ENCODE assay signal across 24 cellular contexts in genomic region chr3:98984024-98984423, GRCh38.
DNase-seq lines count a peak whose midpoint lies in the region; ATAC-seq and TF ChIP-seq lines count a peak whose summit lies in the region.
"Had no signal": no experiment of that assay in that cellular context is flagged by ENCODE, and none has a peak within 500 bp of the region (broad histone marks: within the 10 kb centered on the region; RNA-seq: fewer than 3 reads in every experiment).

No MANE protein-coding gene starts in this region.

- no peak for ATAC-seq in SK-N-SH treated with all-trans-retinoic acid at 6 μM for 48 hours
- ATAC-seq in IMR-90 (ENCODE audit: low read depth) = no peak
- no peak for ATAC-seq in aorta (ENCODE audit: low FRiP score)

- H2AFZ ChIP-seq in SK-N-SH (ENCODE audit: low read depth) (no peak overlapping the region), IMR-90 (replicated peaks; ENCODE audit: low read length, poor library complexity) (no peak overlapping the region), osteoblast (ENCODE audit: low read length) (no peak overlapping the region)
- H2AFZ ChIP-seq: GM23248, PC-9 had no signal

- no TSS peak for BruUV-seq in IMR-90 (replicated peaks; lab: Mats Ljungman, UMichigan)

- no peaks in the 10 kb centered on the region for H3K27me3 Mint-ChIP-seq in chondrocyte (ENCODE audit: low read depth)

- H4K91ac ChIP-seq in IMR-90 (ENCODE audit: insufficient read depth, low read depth, low read length) = no peak overlapping the region

- no peaks in the 10 kb centered on the region for H3K36me3 Mint-ChIP-seq in chondrocyte (ENCODE audit: low read depth)

- CTCF ChIA-PET in SK-N-SH (lab: Yijun Ruan, JAX) = interaction anchor here (0.8 to 5.2 kb wide), 3 partner anchors 11 to 168 kb away, joined by 3 to 54 read pairs (median 18); no protein-coding TSS in a partner anchor
- CTCF ChIA-PET in IMR-90 (lab: Yijun Ruan, JAX) = interaction anchor here (0.5 kb wide), 1 partner anchor 204 kb away, joined by 5 read pairs; no protein-coding TSS in a partner anchor

- no peak overlapping the region for H2AK9ac ChIP-seq in IMR-90 (replicated peaks; ENCODE audit: low read depth, low read length, poor library complexity)

- dilution Hi-C loops in IMR-90 (cut with HindIII; ENCODE audit: low sequenced_read_pairs, unreplicated experiment) = no loop called here

- no peaks in the 10 kb centered on the region; a peak in 2 of 4 replicates for H3K79me1 ChIP-seq in IMR-90 (ENCODE audit: low read depth in 1 of 2, low read length in 2 of 2)

- in situ Hi-C loops in IMR-90 (cut with MboI; ENCODE audit: low sequenced_read_pairs) = no loop called here

- H3K27me3 ChIP-seq in SK-N-SH (ENCODE audit: insufficient read depth) (no peaks in the 10 kb centered on the region), IMR-90 (ENCODE audit: control insufficient read depth, insufficient read depth, low read length) (no peaks in the 10 kb centered on the region), osteoblast (ENCODE audit: insufficient read depth, low read length) (no peaks in the 10 kb centered on the region), aorta (ENCODE audit: control insufficient read depth in 1 of 2, insufficient read depth in 2 of 2, low read length in 1 of 2) (no peaks in the 10 kb centered on the region)
- H3K27me3 ChIP-seq: BLaER1 treated with 17β-estradiol and CSF1 and Interleukin-3, amounts not matched to agents 10 nM and 100 nM had no signal

- no peak overlapping the region for H3K4ac ChIP-seq in IMR-90 (ENCODE audit: low read depth, low read length)

- TF ChIP-seq CTCF in SK-N-SH (IDR thresholded peaks at IDR 0.05) (no peak), IMR-90 (conservative IDR thresholded peaks at IDR 0.05; ENCODE audit: low read depth, low read length) (no peak), osteoblast (IDR thresholded peaks at IDR 0.05; ENCODE audit: extremely low read depth, low read depth, low read length) (no peak), chondrocyte (IDR thresholded peaks at IDR 0.05) (no peak)

- H3K4me3 ChIP-seq in SK-N-SH (ENCODE audit: low read depth in 2 of 2, low read length in 1 of 2) (peak overlapping the region in 1 of 2 experiments; percentile 40; a peak in 2 of 4 replicates), IMR-90 (ENCODE audit: insufficient read depth, low read depth, low read length) (no peak overlapping the region), osteoblast (ENCODE audit: insufficient read depth, low read length) (no peak overlapping the region), aorta (ENCODE audit: low read length in 2 of 2) (no peak overlapping the region)
- H3K4me3 ChIP-seq: BLaER1 treated with 17β-estradiol and CSF1 and Interleukin-3, amounts not matched to agents 10 nM and 100 nM; GM23248; HAP-1; PC-9; SK-N-MC had no signal

- H2BK15ac ChIP-seq in IMR-90 (ENCODE audit: low read depth, low read length) = no peak overlapping the region

- H2BK5ac ChIP-seq in IMR-90 (ENCODE audit: low read depth, low read length, poor library complexity, severe bottlenecking) = no peak overlapping the region

- H3K27ac ChIP-seq in SK-N-SH (ENCODE audit: low read depth in 2 of 2, low read length in 1 of 2) = peak overlapping the region in 1 of 2 experiments; percentile 94; a peak in 2 of 4 replicates
- H3K27ac ChIP-seq in IMR-90 (ENCODE audit: insufficient read depth, low read length) = no peak overlapping the region
- H3K27ac ChIP-seq in epithelial cell of prostate = peak overlapping the region; percentile 60
- H3K27ac ChIP-seq in osteoblast (ENCODE audit: low read depth, low read length) = peak overlapping the region; percentile 2
- no peak overlapping the region for H3K27ac ChIP-seq in aorta (ENCODE audit: low read depth in 1 of 2, low read length in 2 of 2)
- H3K27ac ChIP-seq: 22Rv1; BLaER1 treated with 17β-estradiol and CSF1 and Interleukin-3, amounts not matched to agents 10 nM and 100 nM; GM23248; PC-9; RWPE1; SK-N-MC had no signal

- no peak overlapping the region for H2BK20ac ChIP-seq in IMR-90 (ENCODE audit: low read depth, low read length)

- POLR2A ChIA-PET in SK-N-SH (lab: Yijun Ruan, JAX) = no interaction called here
- POLR2A ChIA-PET in IMR-90 (lab: Charles Lee; ENCODE audit: unreplicated experiment) = no interaction called here

- H3K23ac ChIP-seq in IMR-90 (ENCODE audit: low read depth, low read length) = peak overlapping the region; percentile 41; the same call in 1 of the 2 replicates

- H4K8ac ChIP-seq in IMR-90 (ENCODE audit: low read depth in 2 of 2, low read length in 2 of 2) = no peak overlapping the region; a peak in 1 of 4 replicates

- no peak overlapping the region for H3K56ac ChIP-seq in IMR-90 (ENCODE audit: extremely low read depth, insufficient read depth, low read length)

- H3K18ac ChIP-seq in IMR-90 (ENCODE audit: low read depth, low read length) = peak overlapping the region; percentile 47; the same call in 1 of the 2 replicates

- H4K5ac ChIP-seq in IMR-90 (ENCODE audit: low read depth, low read length) = no peak overlapping the region

- TF ChIP-seq EP300 in SK-N-SH (IDR thresholded peaks at IDR 0.05; ENCODE audit: borderline replicate concordance in 1 of 2, low read depth in 1 of 2, low read length in 1 of 2) = no peak

- no peaks in the 10 kb centered on the region; the same call in 1 of the 2 replicates for H3K9me1 ChIP-seq in IMR-90 (ENCODE audit: insufficient read depth, low read length)

- peaks cover 51% of the 10 kb centered on the region for H3F3A ChIP-seq in SK-N-SH (replicated peaks; ENCODE audit: insufficient read depth)

- DNase-seq in SK-N-SH (no peak), IMR-90 (no peak), epithelial cell of prostate (ENCODE audit: low read depth, low spot score) (no peak), osteoblast (ENCODE audit: insufficient read length, low spot score, missing footprints) (peak; percentile 53), chondrocyte (ENCODE audit: low spot score) (no peak), aorta (no peak), A172 (ENCODE audit: low spot score) (no peak)
- DNase-seq: AML-193; CD4-positive, alpha-beta T cell; DMS53; GM23248; NCI-H1092 treated with DMSO at 0.1 percent for 48 hours; NCI-H1436; NCI-H187 treated with DMSO at 0.1 percent for 48 hours; NCI-H524; NCI-H748 treated with DMSO at 0.1 percent for 48 hours; PC-9; SHP77 treated with DMSO at 0.1 percent for 48 hours had no signal

- H3K79me2 ChIP-seq in SK-N-SH (ENCODE audit: insufficient read depth) (peaks cover 63% of the 10 kb centered on the region), osteoblast (ENCODE audit: insufficient read depth, low read length) (peaks cover 33% of the 10 kb centered on the region)

- H3K36me3 ChIP-seq in SK-N-SH (replicated peaks in 1 of 2; ENCODE audit: control insufficient read depth in 1 of 2, insufficient read depth in 2 of 2, low read length in 1 of 2) = peaks cover 0 to 17% of the 10 kb centered on the region in 2 experiments
- H3K36me3 ChIP-seq in IMR-90 (ENCODE audit: control insufficient read depth, insufficient read depth, low read length) = no peaks in the 10 kb centered on the region
- H3K36me3 ChIP-seq in osteoblast (ENCODE audit: insufficient read depth, low read length) = no peaks in the 10 kb centered on the region
- no peaks in the 10 kb centered on the region for H3K36me3 ChIP-seq in aorta (ENCODE audit: control insufficient read depth in 1 of 2, insufficient read depth in 2 of 2, low read length in 1 of 2)
- H3K36me3 ChIP-seq: BLaER1 treated with 17β-estradiol and CSF1 and Interleukin-3, amounts not matched to agents 10 nM and 100 nM; HAP-1 had no signal

- peak overlapping the region; percentile 16 for H2BK120ac ChIP-seq in IMR-90 (ENCODE audit: low read depth, low read length)

- no peak overlapping the region for H3K27ac Mint-ChIP-seq in chondrocyte (ENCODE audit: unreplicated experiment)
- H3K27ac Mint-ChIP-seq: CD4-positive, alpha-beta T cell had no signal

- no peak overlapping the region for H3K4me3 Mint-ChIP-seq in chondrocyte (ENCODE audit: unreplicated experiment)
- H3K4me3 Mint-ChIP-seq: CD4-positive, alpha-beta T cell had no signal

- WGBS in SK-N-SH (ENCODE audit: low lambda C conversion rate) = 72% methylated on average over 1 of the region's 1 CpG
- WGBS in IMR-90 (ENCODE audit: extremely low coverage in 2 of 2, insufficient read length in 1 of 2), 2 experiments = no CpG with 5 or more reads among the region's 1 CpG
- WGBS in aorta, 2 donors = 95 to 100% methylated on average over 1 of the region's 1 CpG

- H3K9ac ChIP-seq in SK-N-SH = peak overlapping the region; percentile 74; the same call in 1 of the 2 replicates
- no peak overlapping the region for H3K9ac ChIP-seq in IMR-90 (ENCODE audit: low read depth, low read length)
- H3K9ac ChIP-seq: BLaER1 treated with 17β-estradiol and CSF1 and Interleukin-3, amounts not matched to agents 10 nM and 100 nM; GM23248 had no signal

- H3K4me2 ChIP-seq in SK-N-SH = peak overlapping the region; percentile 70
- no peak overlapping the region for H3K4me2 ChIP-seq in IMR-90 (ENCODE audit: low read depth, low read length)
- H3K4me2 ChIP-seq in osteoblast (ENCODE audit: insufficient read depth, low read length) = no peak overlapping the region
- H3K4me2 ChIP-seq: BLaER1 treated with 17β-estradiol and CSF1 and Interleukin-3, amounts not matched to agents 10 nM and 100 nM; PC-9 had no signal

- peaks cover 37% of the 10 kb centered on the region for H3K4me1 Mint-ChIP-seq in chondrocyte (ENCODE audit: low read depth)

- peaks cover 11 to 29% of the 10 kb centered on the region in 2 experiments for H3K4me1 ChIP-seq in SK-N-SH (ENCODE audit: control insufficient read depth in 1 of 2, insufficient read depth in 2 of 2, low read depth in 1 of 2, low read length in 1 of 2)
- H3K4me1 ChIP-seq in IMR-90 (ENCODE audit: control insufficient read depth, insufficient read depth, low read length) = no peaks in the 10 kb centered on the region; the same call in none of the 2 replicates
- peaks cover 54% of the 10 kb centered on the region for H3K4me1 ChIP-seq in osteoblast (ENCODE audit: insufficient read depth, low read length)
- H3K4me1 ChIP-seq in aorta (ENCODE audit: control insufficient read depth in 1 of 2, insufficient read depth in 2 of 2, low read length in 2 of 2) = peaks cover 0 to 2% of the 10 kb centered on the region in 2 donors

- TF ChIP-seq RAD21 in SK-N-SH (IDR thresholded peaks at IDR 0.05; ENCODE audit: low read length) (no peak), IMR-90 (IDR thresholded peaks at IDR 0.05; ENCODE audit: low read length) (no peak)

- intact Hi-C loops in IMR-90 (cut with micrococcal nuclease) (no loop called here), aorta (cut with DNase I) (no loop called here)

- H3K9me3 ChIP-seq in SK-N-SH = no peaks in the 10 kb centered on the region
- no peaks in the 10 kb centered on the region for H3K9me3 ChIP-seq in IMR-90 (ENCODE audit: control insufficient read depth, insufficient read depth, low read length)
- H3K9me3 ChIP-seq in osteoblast (ENCODE audit: low read depth, low read length) = no peaks in the 10 kb centered on the region
- no peaks in the 10 kb centered on the region for H3K9me3 ChIP-seq in aorta (ENCODE audit: control insufficient read depth, low read length)
- H3K9me3 ChIP-seq: BLaER1 treated with 17β-estradiol and CSF1 and Interleukin-3, amounts not matched to agents 10 nM and 100 nM; HAP-1 had no signal

- H3K14ac ChIP-seq in IMR-90 (replicated peaks; ENCODE audit: low read depth, low read length) = peak overlapping the region; percentile 8; the same call in 1 of the 2 replicates

- no peaks in the 10 kb centered on the region for H3K9me3 Mint-ChIP-seq in chondrocyte (ENCODE audit: low read depth)
- H3K9me3 Mint-ChIP-seq: CD4-positive, alpha-beta T cell had no signal

- H4K20me1 ChIP-seq in SK-N-SH (ENCODE audit: insufficient read depth) = no peaks in the 10 kb centered on the region
- no peaks in the 10 kb centered on the region for H4K20me1 ChIP-seq in IMR-90 (ENCODE audit: insufficient read depth, low read length)
- no peaks in the 10 kb centered on the region for H4K20me1 ChIP-seq in osteoblast (ENCODE audit: insufficient read depth, low read length)
- H4K20me1 ChIP-seq: BLaER1 treated with 17β-estradiol and CSF1 and Interleukin-3, amounts not matched to agents 10 nM and 100 nM had no signal

- H2AK5ac ChIP-seq in IMR-90 (ENCODE audit: low read depth, low read length) = no peak overlapping the region

- no peak for TF ChIP-seq POLR2A in IMR-90 (IDR thresholded peaks at IDR 0.05; ENCODE audit: low read depth, low read length)

- no peaks in the 10 kb centered on the region for H3K9me2 ChIP-seq in SK-N-SH

Comparison
In these comparisons a context has a peak if more than half of its experiments do, and no peak if none do; other contexts are left out.
1. H3K27ac ChIP-seq: peak in epithelial cell of prostate (single experiment) and osteoblast (single experiment); none in IMR-90 (single experiment) and aorta (0 of 2).